In genomic region chr6:1396952-1397868, GRCh38 we compare ENCODE assay signal across 8 cellular contexts. TPM values are rescaled to one million over a fixed set of nuclear protein-coding genes. Genes with fewer than 3 reads are reported as not detected.
DNase-seq lines count a peak whose midpoint lies in the region; ATAC-seq and TF ChIP-seq lines count a peak whose summit lies in the region.

No MANE protein-coding gene starts in this region.

- no peaks in the 10 kb centered on the region for H3K9me3 Mint-ChIP-seq in memory B cell

- no peak overlapping the region for H3K4me3 ChIP-seq in DND-41 (ENCODE audit: low read depth in 1 of 2, low read length in 2 of 2)

- no peak overlapping the region for H3K9ac ChIP-seq in DND-41 (ENCODE audit: low read depth, low read length)

- no peak overlapping the region for H3K27ac Mint-ChIP-seq in memory B cell

- H3K27ac ChIP-seq in DND-41 (ENCODE audit: low read length), result no peak overlapping the region

- H2AFZ ChIP-seq in DND-41 (ENCODE audit: low read depth, low read length), result no peak overlapping the region

- no peaks in the 10 kb centered on the region for H3K4me1 Mint-ChIP-seq in memory B cell

- peak overlapping the region; percentile 31; the same call in 1 of the 2 replicates for H3K4me2 ChIP-seq in DND-41 (ENCODE audit: insufficient read depth, low read length)

- peak overlapping the region; percentile 37 for H3K4me3 Mint-ChIP-seq in memory B cell

- ATAC-seq in DND-41 (ENCODE audit: insufficient read depth, low read depth) (peak; percentile 86), HG02588 (IDR thresholded peaks at IDR 0.05; ENCODE audit: unreplicated experiment) (peak; percentile 71), memory B cell (ENCODE audit: low read depth) (peak; percentile 66), HG03108 (IDR thresholded peaks at IDR 0.05; ENCODE audit: unreplicated experiment) (no peak)

- no peaks in the 10 kb centered on the region for H3K36me3 ChIP-seq in DND-41 (ENCODE audit: insufficient read depth, low read length)

- peaks cover 27% of the 10 kb centered on the region for H3K27me3 ChIP-seq in DND-41 (ENCODE audit: insufficient read depth, low read length, poor library complexity)

- no peaks in the 10 kb centered on the region for H3K79me2 ChIP-seq in DND-41 (ENCODE audit: insufficient read depth, low read length)

- no peaks in the 10 kb centered on the region for H4K20me1 ChIP-seq in DND-41 (ENCODE audit: insufficient read depth, low read length)

- H3K27me3 Mint-ChIP-seq in memory B cell, result peaks cover 35% of the 10 kb centered on the region

- DNase-seq in DND-41 (peak; percentile 69), NCI-H510A (lab: John Stamatoyannopoulos, UW) (peak; percentile 10), dermis microvascular lymphatic vessel endothelial cell (ENCODE audit: low read depth in 2 of 2) (peak; percentile 6 to 58), memory B cell (ENCODE audit: low spot score in 2 of 2) (peak; percentile 71)
- DNase-seq in activated CD4-positive, alpha-beta T cell treated with anti-CD3 and anti-CD28 coated beads, Interleukin-2, amount 50 U/mL, for 24 hours (ENCODE audit: low read depth in 1 of 2, low spot score in 1 of 2), result peak; percentile 55 to 61
- peak; percentile 36 to 39 for DNase-seq in stimulated activated CD8-positive, alpha-beta memory T cell treated with anti-CD3 and anti-CD28 coated beads, Interleukin-15, amount 100 ng/mL, for 4 hours (ENCODE audit: low read depth in 2 of 2)

- H3K4me1 ChIP-seq in DND-41 (ENCODE audit: insufficient read depth, low read length), result 0 out of 2 replicates have a peak, but pooled peaks cover 2% of the 10 kb centered on the region

- H3K36me3 Mint-ChIP-seq in memory B cell, result no peaks in the 10 kb centered on the region

- TF ChIP-seq CTCF in DND-41 (IDR thresholded peaks at IDR 0.05; ENCODE audit: borderline replicate concordance, extremely low read depth, low read length, poor library complexity, severe bottlenecking), result peak; percentile 97

- no peaks in the 10 kb centered on the region for H3K9me3 ChIP-seq in DND-41 (ENCODE audit: insufficient read depth, low read length, severe bottlenecking)

RNA-seq across cellular contexts. Expression of gene FOXF2, which starts 7.8 kb away (rescaled TPM):
- not detected in 2 replicates for total RNA-seq in dermis microvascular lymphatic vessel endothelial cell

Comparison
In these comparisons a context has a peak if more than half of its experiments do, and no peak if none do; other contexts are left out.
1. DNase-seq: peak in every context shown above with its lines; median percentile 71 in memory B cell; 69 in DND-41; 58 in activated CD4-positive, alpha-beta T cell treated with anti-CD3 and anti-CD28 coated beads, Interleukin-2, amount 50 U/mL, for 24 hours; 38 in stimulated activated CD8-positive, alpha-beta memory T cell treated with anti-CD3 and anti-CD28 coated beads, Interleukin-15, amount 100 ng/mL, for 4 hours; 32 in dermis microvascular lymphatic vessel endothelial cell; 10 in NCI-H510A.